2 cellular contexts compared by ENCODE assay signal in the genomic region with DNA sequence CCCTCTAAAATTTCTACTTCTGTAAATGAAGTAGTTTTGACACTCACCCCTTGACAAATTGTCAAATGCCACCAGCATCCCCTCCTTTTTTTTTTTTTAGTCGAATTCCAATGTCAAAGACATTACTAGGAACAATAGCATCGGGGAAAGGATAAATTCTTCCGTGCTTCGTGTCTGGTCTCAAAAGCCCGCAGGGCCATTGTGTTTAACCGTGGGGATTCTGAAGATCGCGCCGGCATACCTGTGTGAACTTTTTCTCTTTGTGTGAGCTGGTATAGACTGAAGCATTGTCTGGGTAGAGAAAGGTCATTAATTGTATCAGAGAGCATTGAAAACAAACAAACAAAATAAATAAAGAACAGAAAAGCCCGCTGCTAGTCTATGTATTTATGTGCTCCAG.
TF ChIP-seq lines count a peak whose summit lies in the region.

No MANE protein-coding gene starts in this region.

TF ChIP-seq in HCT116, 20 proteins besides CTCF, POLR2A, EP300 and RAD21 (continued from another document):
- TF ChIP-seq, protein P1, sequence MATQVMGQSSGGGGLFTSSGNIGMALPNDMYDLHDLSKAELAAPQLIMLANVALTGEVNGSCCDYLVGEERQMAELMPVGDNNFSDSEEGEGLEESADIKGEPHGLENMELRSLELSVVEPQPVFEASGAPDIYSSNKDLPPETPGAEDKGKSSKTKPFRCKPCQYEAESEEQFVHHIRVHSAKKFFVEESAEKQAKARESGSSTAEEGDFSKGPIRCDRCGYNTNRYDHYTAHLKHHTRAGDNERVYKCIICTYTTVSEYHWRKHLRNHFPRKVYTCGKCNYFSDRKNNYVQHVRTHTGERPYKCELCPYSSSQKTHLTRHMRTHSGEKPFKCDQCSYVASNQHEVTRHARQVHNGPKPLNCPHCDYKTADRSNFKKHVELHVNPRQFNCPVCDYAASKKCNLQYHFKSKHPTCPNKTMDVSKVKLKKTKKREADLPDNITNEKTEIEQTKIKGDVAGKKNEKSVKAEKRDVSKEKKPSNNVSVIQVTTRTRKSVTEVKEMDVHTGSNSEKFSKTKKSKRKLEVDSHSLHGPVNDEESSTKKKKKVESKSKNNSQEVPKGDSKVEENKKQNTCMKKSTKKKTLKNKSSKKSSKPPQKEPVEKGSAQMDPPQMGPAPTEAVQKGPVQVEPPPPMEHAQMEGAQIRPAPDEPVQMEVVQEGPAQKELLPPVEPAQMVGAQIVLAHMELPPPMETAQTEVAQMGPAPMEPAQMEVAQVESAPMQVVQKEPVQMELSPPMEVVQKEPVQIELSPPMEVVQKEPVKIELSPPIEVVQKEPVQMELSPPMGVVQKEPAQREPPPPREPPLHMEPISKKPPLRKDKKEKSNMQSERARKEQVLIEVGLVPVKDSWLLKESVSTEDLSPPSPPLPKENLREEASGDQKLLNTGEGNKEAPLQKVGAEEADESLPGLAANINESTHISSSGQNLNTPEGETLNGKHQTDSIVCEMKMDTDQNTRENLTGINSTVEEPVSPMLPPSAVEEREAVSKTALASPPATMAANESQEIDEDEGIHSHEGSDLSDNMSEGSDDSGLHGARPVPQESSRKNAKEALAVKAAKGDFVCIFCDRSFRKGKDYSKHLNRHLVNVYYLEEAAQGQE (IDR thresholded peaks at IDR 0.05; ENCODE audit: low read depth), result no peak
- TF ChIP-seq EZH2 (IDR thresholded peaks at IDR 0.05) (no peak), TCF7L2 (IDR thresholded peaks at IDR 0.05; ENCODE audit: borderline replicate concordance, extremely low read depth, insufficient read depth, insufficient read length) (no peak), ZNF274 (IDR thresholded peaks at IDR 0.05; ENCODE audit: low read depth, low read length) (no peak), POLR2AphosphoS5 (IDR thresholded peaks at IDR 0.05; ENCODE audit: low read depth, low read length) (no peak), ZFX (IDR thresholded peaks at IDR 0.05) (no peak), EGR1 (IDR thresholded peaks at IDR 0.05; ENCODE audit: low read depth) (no peak), EZH2phosphoT487 (IDR thresholded peaks at IDR 0.05; ENCODE audit: borderline replicate concordance) (no peak), JUND (IDR thresholded peaks at IDR 0.05) (no peak), SRF (IDR thresholded peaks at IDR 0.05; ENCODE audit: low read depth) (no peak)
- TF ChIP-seq, protein P2, sequence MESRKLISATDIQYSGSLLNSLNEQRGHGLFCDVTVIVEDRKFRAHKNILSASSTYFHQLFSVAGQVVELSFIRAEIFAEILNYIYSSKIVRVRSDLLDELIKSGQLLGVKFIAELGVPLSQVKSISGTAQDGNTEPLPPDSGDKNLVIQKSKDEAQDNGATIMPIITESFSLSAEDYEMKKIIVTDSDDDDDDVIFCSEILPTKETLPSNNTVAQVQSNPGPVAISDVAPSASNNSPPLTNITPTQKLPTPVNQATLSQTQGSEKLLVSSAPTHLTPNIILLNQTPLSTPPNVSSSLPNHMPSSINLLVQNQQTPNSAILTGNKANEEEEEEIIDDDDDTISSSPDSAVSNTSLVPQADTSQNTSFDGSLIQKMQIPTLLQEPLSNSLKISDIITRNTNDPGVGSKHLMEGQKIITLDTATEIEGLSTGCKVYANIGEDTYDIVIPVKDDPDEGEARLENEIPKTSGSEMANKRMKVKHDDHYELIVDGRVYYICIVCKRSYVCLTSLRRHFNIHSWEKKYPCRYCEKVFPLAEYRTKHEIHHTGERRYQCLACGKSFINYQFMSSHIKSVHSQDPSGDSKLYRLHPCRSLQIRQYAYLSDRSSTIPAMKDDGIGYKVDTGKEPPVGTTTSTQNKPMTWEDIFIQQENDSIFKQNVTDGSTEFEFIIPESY (IDR thresholded peaks at IDR 0.05; ENCODE audit: extremely low read depth, insufficient replicate concordance, low read length), result no peak
TF ChIP-seq in HCT116: peak in this region for 0.

TF ChIP-seq in WTC11, 78 proteins besides CTCF, POLR2A, EP300 and RAD21 (continued from another document):
- TF ChIP-seq, protein P3, sequence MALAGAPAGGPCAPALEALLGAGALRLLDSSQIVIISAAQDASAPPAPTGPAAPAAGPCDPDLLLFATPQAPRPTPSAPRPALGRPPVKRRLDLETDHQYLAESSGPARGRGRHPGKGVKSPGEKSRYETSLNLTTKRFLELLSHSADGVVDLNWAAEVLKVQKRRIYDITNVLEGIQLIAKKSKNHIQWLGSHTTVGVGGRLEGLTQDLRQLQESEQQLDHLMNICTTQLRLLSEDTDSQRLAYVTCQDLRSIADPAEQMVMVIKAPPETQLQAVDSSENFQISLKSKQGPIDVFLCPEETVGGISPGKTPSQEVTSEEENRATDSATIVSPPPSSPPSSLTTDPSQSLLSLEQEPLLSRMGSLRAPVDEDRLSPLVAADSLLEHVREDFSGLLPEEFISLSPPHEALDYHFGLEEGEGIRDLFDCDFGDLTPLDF (CRISPR knock-in tag; IDR thresholded peaks at IDR 0.05), result no peak
- TF ChIP-seq SMAD3 (CRISPR knock-in tag; IDR thresholded peaks at IDR 0.05; ENCODE audit: borderline replicate concordance), result no peak
- TF ChIP-seq JUN (CRISPR knock-in tag; IDR thresholded peaks at IDR 0.05), result no peak
- TF ChIP-seq, protein P4, sequence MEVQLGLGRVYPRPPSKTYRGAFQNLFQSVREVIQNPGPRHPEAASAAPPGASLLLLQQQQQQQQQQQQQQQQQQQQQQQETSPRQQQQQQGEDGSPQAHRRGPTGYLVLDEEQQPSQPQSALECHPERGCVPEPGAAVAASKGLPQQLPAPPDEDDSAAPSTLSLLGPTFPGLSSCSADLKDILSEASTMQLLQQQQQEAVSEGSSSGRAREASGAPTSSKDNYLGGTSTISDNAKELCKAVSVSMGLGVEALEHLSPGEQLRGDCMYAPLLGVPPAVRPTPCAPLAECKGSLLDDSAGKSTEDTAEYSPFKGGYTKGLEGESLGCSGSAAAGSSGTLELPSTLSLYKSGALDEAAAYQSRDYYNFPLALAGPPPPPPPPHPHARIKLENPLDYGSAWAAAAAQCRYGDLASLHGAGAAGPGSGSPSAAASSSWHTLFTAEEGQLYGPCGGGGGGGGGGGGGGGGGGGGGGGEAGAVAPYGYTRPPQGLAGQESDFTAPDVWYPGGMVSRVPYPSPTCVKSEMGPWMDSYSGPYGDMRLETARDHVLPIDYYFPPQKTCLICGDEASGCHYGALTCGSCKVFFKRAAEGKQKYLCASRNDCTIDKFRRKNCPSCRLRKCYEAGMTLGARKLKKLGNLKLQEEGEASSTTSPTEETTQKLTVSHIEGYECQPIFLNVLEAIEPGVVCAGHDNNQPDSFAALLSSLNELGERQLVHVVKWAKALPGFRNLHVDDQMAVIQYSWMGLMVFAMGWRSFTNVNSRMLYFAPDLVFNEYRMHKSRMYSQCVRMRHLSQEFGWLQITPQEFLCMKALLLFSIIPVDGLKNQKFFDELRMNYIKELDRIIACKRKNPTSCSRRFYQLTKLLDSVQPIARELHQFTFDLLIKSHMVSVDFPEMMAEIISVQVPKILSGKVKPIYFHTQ (CRISPR knock-in tag; IDR thresholded peaks at IDR 0.05), result no peak
- no peak for TF ChIP-seq ESRRA (CRISPR knock-in tag; IDR thresholded peaks at IDR 0.05; ENCODE audit: borderline replicate concordance)
- TF ChIP-seq PRRX2 (CRISPR knock-in tag; IDR thresholded peaks at IDR 0.05), result no peak
- no peak for TF ChIP-seq RORB (CRISPR knock-in tag; IDR thresholded peaks at IDR 0.05)
- no peak for TF ChIP-seq CBFB (CRISPR knock-in tag; IDR thresholded peaks at IDR 0.05; ENCODE audit: low read depth)
- no peak for TF ChIP-seq IRF2 (CRISPR knock-in tag; IDR thresholded peaks at IDR 0.05; ENCODE audit: borderline replicate concordance, low read depth)
- TF ChIP-seq CREB1 (CRISPR knock-in tag; IDR thresholded peaks at IDR 0.05), result no peak
- TF ChIP-seq ZNF138 (CRISPR knock-in tag; conservative IDR thresholded peaks at IDR 0.05), result no peak
- no peak for TF ChIP-seq NR2C2 (CRISPR knock-in tag; IDR thresholded peaks at IDR 0.05)
- TF ChIP-seq GTF2I (CRISPR knock-in tag; conservative IDR thresholded peaks at IDR 0.05), result no peak
